In the genomic region with DNA sequence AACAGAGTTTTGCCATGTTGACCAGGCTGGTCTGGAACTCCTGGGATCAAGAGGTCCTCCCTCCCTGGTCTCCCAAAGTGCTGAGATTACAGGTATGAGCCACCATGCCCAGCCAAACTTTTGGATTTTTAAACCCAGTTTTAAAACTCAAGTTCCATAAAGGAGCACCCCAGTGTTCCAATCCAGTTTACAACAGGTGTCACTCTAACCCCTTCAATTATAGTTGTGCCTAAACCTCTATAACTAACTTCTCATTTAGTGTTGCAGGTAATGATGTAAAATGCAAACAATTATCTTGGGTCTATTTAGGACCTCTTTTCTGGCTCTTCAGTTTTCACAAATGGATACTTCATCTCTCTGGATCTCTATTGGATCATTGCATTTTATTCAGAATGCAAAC, we compare ENCODE assay signal across 28 cellular contexts.
"Had no signal": no experiment of that assay in that cellular context is flagged by ENCODE, and none has a peak within 500 bp of the region (broad histone marks: within the 10 kb centered on the region; RNA-seq: fewer than 3 reads in every experiment).

No MANE protein-coding gene starts in this region.

- H3K27ac ChIP-seq: ascending aorta, cardiac muscle cell, KMS-11, WERI-Rb-1 had no signal

- H3K27ac Mint-ChIP-seq: activated CD4-positive, alpha-beta memory T cell treated with anti-CD3 and anti-CD28 coated beads, Interleukin-2, amount 10 ng/mL, durations not matched to agents 7 days and 5 days; activated CD8-positive, alpha-beta memory T cell treated with anti-CD3 and anti-CD28 coated beads, Interleukin-2, amount 10 ng/mL, durations not matched to agents 7 days and 5 days; activated naive CD4-positive, alpha-beta T cell treated with anti-CD3 and anti-CD28 coated beads, Interleukin-2, amount 50 U/mL, for 24 hours; activated naive CD8-positive, alpha-beta T cell treated with anti-CD3 and anti-CD28 coated beads, Interleukin-2, amount 10 ng/mL, durations not matched to agents 7 days and 5 days had no signal

- H3K36me3 ChIP-seq: ascending aorta, cardiac muscle cell, WERI-Rb-1 had no signal

- ATAC-seq: activated CD8-positive, alpha-beta memory T cell treated with anti-CD3 and anti-CD28 coated beads, Interleukin-2, amount 10 ng/mL, durations not matched to agents 7 days and 5 days had no signal

- H3K9me3 Mint-ChIP-seq: activated CD4-positive, alpha-beta memory T cell treated with anti-CD3 and anti-CD28 coated beads, Interleukin-2, amount 10 ng/mL, durations not matched to agents 7 days and 5 days; activated naive CD4-positive, alpha-beta T cell treated with anti-CD3 and anti-CD28 coated beads, Interleukin-2, amount 50 U/mL, for 24 hours; activated naive CD8-positive, alpha-beta T cell treated with anti-CD3 and anti-CD28 coated beads, Interleukin-2, amount 10 ng/mL, durations not matched to agents 7 days and 5 days; central memory CD8-positive, alpha-beta T cell had no signal

- DNase-seq: activated CD4-positive, alpha-beta memory T cell treated with anti-CD3 and anti-CD28 coated beads, Interleukin-2, amount 10 ng/mL, durations not matched to agents 7 days and 5 days; activated CD4-positive, alpha-beta T cell treated with anti-CD3 and anti-CD28 coated beads for 1 hour; activated CD4-positive, alpha-beta T cell treated with anti-CD3 and anti-CD28 coated beads for 48 hours; activated CD4-positive, CD25-positive, alpha-beta regulatory T cell; activated CD8-positive, alpha-beta memory T cell treated with anti-CD3 and anti-CD28 coated beads, Interleukin-2, amount 10 ng/mL, durations not matched to agents 7 days and 5 days; activated effector memory CD4-positive, alpha-beta T cell treated with Interleukin-2 at 50 U/mL for 16 hours; activated naive CD4-positive, alpha-beta T cell; activated naive CD8-positive, alpha-beta T cell treated with anti-CD3 and anti-CD28 coated beads, Interleukin-2, amount 10 ng/mL, durations not matched to agents 7 days and 5 days; activated T-cell treated with anti-CD3 and anti-CD28 coated beads, Interleukin-2, amount 50 U/mL, for 48 hours; amygdala; MM.1S; NCI-H1105; NCI-H1436; NCI-H1694; NCI-H1930; NCI-H2081 treated with DMSO at 0.1 percent for 48 hours; NCI-H2171; NCI-H510A; NCI-H774; OCI-M1; Right ventricle myocardium superior; T1000; WERI-Rb-1 had no signal

- H3K4me3 ChIP-seq: ascending aorta, cardiac muscle cell had no signal

- H3K4me3 Mint-ChIP-seq: activated CD4-positive, alpha-beta memory T cell treated with anti-CD3 and anti-CD28 coated beads, Interleukin-2, amount 10 ng/mL, durations not matched to agents 7 days and 5 days; activated CD8-positive, alpha-beta memory T cell treated with anti-CD3 and anti-CD28 coated beads, Interleukin-2, amount 10 ng/mL, durations not matched to agents 7 days and 5 days; activated naive CD4-positive, alpha-beta T cell treated with anti-CD3 and anti-CD28 coated beads, Interleukin-2, amount 50 U/mL, for 24 hours; activated naive CD8-positive, alpha-beta T cell treated with anti-CD3 and anti-CD28 coated beads, Interleukin-2, amount 10 ng/mL, durations not matched to agents 7 days and 5 days; central memory CD8-positive, alpha-beta T cell had no signal

- H3K36me3 Mint-ChIP-seq: activated CD8-positive, alpha-beta memory T cell treated with anti-CD3 and anti-CD28 coated beads, Interleukin-2, amount 10 ng/mL, durations not matched to agents 7 days and 5 days; activated naive CD4-positive, alpha-beta T cell treated with anti-CD3 and anti-CD28 coated beads, Interleukin-2, amount 50 U/mL, for 24 hours; activated naive CD8-positive, alpha-beta T cell treated with anti-CD3 and anti-CD28 coated beads, Interleukin-2, amount 10 ng/mL, durations not matched to agents 7 days and 5 days had no signal

- H3K9me3 ChIP-seq: ascending aorta had no signal

- H3K27me3 Mint-ChIP-seq: activated naive CD4-positive, alpha-beta T cell treated with anti-CD3 and anti-CD28 coated beads, Interleukin-2, amount 50 U/mL, for 24 hours; central memory CD8-positive, alpha-beta T cell had no signal

- H3K4me1 ChIP-seq: ascending aorta had no signal

- H3K9ac ChIP-seq: KMS-11 had no signal

- H3K4me2 ChIP-seq: KMS-11 had no signal

- H3K4me1 Mint-ChIP-seq: activated naive CD8-positive, alpha-beta T cell treated with anti-CD3 and anti-CD28 coated beads, Interleukin-2, amount 10 ng/mL, durations not matched to agents 7 days and 5 days; central memory CD8-positive, alpha-beta T cell had no signal

- H3K27me3 ChIP-seq: ascending aorta had no signal
